2 cellular contexts compared by ENCODE assay signal in the genomic region with DNA sequence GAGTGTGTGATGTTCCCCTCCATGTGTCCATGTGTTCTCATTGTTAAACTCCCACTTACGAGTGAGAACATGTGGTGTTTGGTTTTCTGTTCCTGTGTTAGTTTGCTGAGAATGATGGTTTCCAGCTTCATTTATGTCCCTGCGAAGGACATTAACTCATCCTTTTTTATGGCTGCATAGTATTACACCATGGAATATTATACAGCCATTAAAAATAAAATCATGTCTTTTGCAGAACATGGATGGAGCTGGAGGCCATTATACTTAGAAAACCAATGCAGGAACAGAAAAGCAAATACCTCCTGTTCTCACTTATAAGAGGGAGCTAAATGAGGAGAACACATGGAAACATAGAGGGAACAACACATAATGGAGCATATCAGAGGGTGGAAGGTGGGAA. TPM values are rescaled to one million over a fixed set of nuclear protein-coding genes. Genes with fewer than 3 reads are reported as not detected.
"Had no signal": no experiment of that assay in that cellular context is flagged by ENCODE, and none has a peak within 500 bp of the region (broad histone marks: within the 10 kb centered on the region; RNA-seq: fewer than 3 reads in every experiment).

No MANE protein-coding gene starts in this region.

RNA-seq across cellular contexts. Expression of gene AGTR2, which starts 46.5 kb away (rescaled TPM):
- total RNA-seq: G401, GM12878 had no signal
